In the genomic region with DNA sequence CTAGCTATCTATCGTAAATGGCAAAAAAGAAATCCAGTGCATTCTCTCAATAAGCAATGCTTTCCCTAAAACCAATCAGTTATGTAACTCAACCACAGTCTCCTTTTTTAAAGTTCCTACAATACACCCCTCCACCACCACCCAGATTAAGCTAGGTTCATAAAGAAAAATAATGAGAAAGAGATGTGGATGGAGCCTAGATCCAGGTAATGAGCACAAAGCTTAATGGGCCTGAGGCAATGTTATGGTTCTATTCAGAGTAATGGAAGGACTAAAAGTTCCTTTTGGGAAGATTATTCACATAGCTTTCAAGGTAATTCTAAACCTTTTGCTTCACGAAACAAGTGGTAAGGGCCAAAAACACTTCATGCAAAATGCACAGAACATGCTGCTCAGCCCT, we compare ENCODE assay signal across 15 cellular contexts.
"Had no signal": no experiment of that assay in that cellular context is flagged by ENCODE, and none has a peak within 500 bp of the region (broad histone marks: within the 10 kb centered on the region; RNA-seq: fewer than 3 reads in every experiment).

No MANE protein-coding gene starts in this region.

- H3K9me3 ChIP-seq: heart right ventricle, lower lobe of right lung, prostate gland, right atrium auricular region, spleen, thoracic aorta, vagina had no signal

- H3K27me3 ChIP-seq: heart right ventricle, right atrium auricular region, spleen, vagina had no signal

- H3K27ac ChIP-seq: heart right ventricle, lower lobe of right lung, prostate gland, right atrium auricular region, spleen, thoracic aorta, vagina had no signal

- H3K4me1 ChIP-seq: heart right ventricle, lower lobe of right lung, prostate gland, right atrium auricular region, spleen, vagina had no signal

- DNase-seq: activated naive CD4-positive, alpha-beta T cell; activated T-cell treated with anti-CD3 and anti-CD28 coated beads, Interleukin-2, amount 50 U/mL, for 1 hour; amniotic stem cell; effector CD4-positive, alpha-beta T cell; heart right ventricle; lower lobe of right lung; naive thymus-derived CD4-positive, alpha-beta T cell; spleen; stimulated activated CD4-positive, alpha-beta T cell treated with anti-CD3 and anti-CD28 coated beads, Interleukin-4, amount 100 ng/mL, for 1 hour; stimulated activated naive CD4-positive, alpha-beta T cell had no signal

- H3K4me3 ChIP-seq: heart right ventricle, lower lobe of right lung, prostate gland, right atrium auricular region, spleen, thoracic aorta, vagina had no signal

- ATAC-seq: heart right ventricle; left lobe of liver; lower lobe of right lung; naive thymus-derived CD4-positive, alpha-beta T cell had no signal

- H3K36me3 ChIP-seq: prostate gland had no signal
